In the genomic region with DNA sequence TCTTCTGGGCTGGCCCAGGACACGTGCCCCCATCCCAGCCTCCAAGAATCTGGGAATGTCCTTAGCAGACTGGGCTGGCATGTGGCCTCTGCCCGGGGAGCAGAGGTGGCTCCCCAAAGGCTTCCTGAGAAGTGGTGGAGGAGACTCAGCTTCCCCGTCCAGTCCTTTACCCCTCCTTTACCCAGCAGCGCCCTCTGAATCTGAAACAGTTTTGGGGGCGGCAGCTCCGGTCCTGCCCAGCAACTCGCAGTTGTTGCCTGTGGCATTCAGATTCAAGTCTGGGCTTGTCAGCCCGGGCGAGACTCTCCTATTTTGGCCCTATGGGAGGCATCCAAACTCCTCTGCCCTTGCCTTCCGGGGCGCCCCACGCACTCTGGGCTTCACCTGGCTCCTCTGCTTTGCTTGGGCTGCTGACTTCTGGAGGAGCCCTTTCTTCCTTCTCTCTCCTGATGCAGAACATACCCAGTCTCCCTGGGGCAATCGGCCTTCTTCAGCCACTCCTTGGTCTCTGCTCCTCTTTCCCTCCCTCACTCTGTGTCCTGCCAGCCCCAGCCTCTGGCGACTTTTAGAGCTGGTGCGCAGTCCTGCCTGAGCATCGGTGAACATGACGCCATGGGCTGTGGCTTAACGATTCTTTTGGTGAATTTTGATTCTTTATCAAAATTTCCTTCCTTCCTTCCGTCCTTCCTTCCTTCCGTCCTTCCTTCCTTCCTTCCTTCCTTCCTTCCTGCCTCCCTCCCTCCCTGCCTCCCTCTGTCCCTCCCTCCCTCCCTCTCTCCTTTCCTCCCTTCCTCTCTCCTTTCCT, we compare ENCODE assay signal across 16 cellular contexts. TPM values are rescaled to one million over a fixed set of nuclear protein-coding genes. Genes with fewer than 3 reads are reported as not detected.
DNase-seq lines count a peak whose midpoint lies in the region; ATAC-seq lines count a peak whose summit lies in the region.
"Had no signal": no experiment of that assay in that cellular context is flagged by ENCODE, and none has a peak within 500 bp of the region (broad histone marks: within the 10 kb centered on the region; RNA-seq: fewer than 3 reads in every experiment).

No MANE protein-coding gene starts in this region.

- H3K4me1 Mint-ChIP-seq in activated T-helper 17 cell treated with anti-CD3 and anti-CD28 coated beads, Interleukin-2, amount 50 U/mL, for 72 hours, result peaks cover 18% of the 10 kb centered on the region
- H3K4me1 Mint-ChIP-seq in immature natural killer cell, result peaks cover 77 to 84% of the 10 kb centered on the region in 2 donors
- H3K4me1 Mint-ChIP-seq in stimulated activated naive CD8-positive, alpha-beta T cell treated with anti-CD3 and anti-CD28 coated beads, Interleukin-15, amount 100 ng/mL, for 72 hours, result peaks cover 52% of the 10 kb centered on the region
- H3K4me1 Mint-ChIP-seq in activated CD8-positive, alpha-beta memory T cell treated with anti-CD3 and anti-CD28 coated beads, Interleukin-2, amount 10 ng/mL, durations not matched to agents 7 days and 5 days, result peaks cover 33% of the 10 kb centered on the region

- peak overlapping the region; percentile 68 for H3K27ac Mint-ChIP-seq in activated T-helper 17 cell treated with anti-CD3 and anti-CD28 coated beads, Interleukin-2, amount 50 U/mL, for 72 hours
- H3K27ac Mint-ChIP-seq in immature natural killer cell, result peak overlapping the region; percentile 34 to 88 (median 58)
- peak overlapping the region; percentile 10 to 86 for H3K27ac Mint-ChIP-seq in stimulated activated naive CD8-positive, alpha-beta T cell treated with anti-CD3 and anti-CD28 coated beads, Interleukin-15, amount 100 ng/mL, for 72 hours
- H3K27ac Mint-ChIP-seq in activated CD8-positive, alpha-beta memory T cell treated with anti-CD3 and anti-CD28 coated beads, Interleukin-2, amount 10 ng/mL, durations not matched to agents 7 days and 5 days, result no peak overlapping the region

- H3K36me3 Mint-ChIP-seq in activated T-helper 17 cell treated with anti-CD3 and anti-CD28 coated beads, Interleukin-2, amount 50 U/mL, for 72 hours (ENCODE audit: low read depth), result no peaks in the 10 kb centered on the region
- no peaks in the 10 kb centered on the region for H3K36me3 Mint-ChIP-seq in immature natural killer cell
- H3K36me3 Mint-ChIP-seq in activated CD8-positive, alpha-beta memory T cell treated with anti-CD3 and anti-CD28 coated beads, Interleukin-2, amount 10 ng/mL, durations not matched to agents 7 days and 5 days, result no peaks in the 10 kb centered on the region
- H3K36me3 Mint-ChIP-seq: activated naive CD4-positive, alpha-beta T cell treated with anti-CD3 and anti-CD28 coated beads, Interleukin-2, amount 50 U/mL, for 72 hours had no signal

- H3K9me3 Mint-ChIP-seq in activated T-helper 17 cell treated with anti-CD3 and anti-CD28 coated beads, Interleukin-2, amount 50 U/mL, for 72 hours, result no peaks in the 10 kb centered on the region
- no peaks in the 10 kb centered on the region for H3K9me3 Mint-ChIP-seq in immature natural killer cell
- H3K9me3 Mint-ChIP-seq in stimulated activated naive CD8-positive, alpha-beta T cell treated with anti-CD3 and anti-CD28 coated beads, Interleukin-15, amount 100 ng/mL, for 72 hours, result no peaks in the 10 kb centered on the region
- H3K9me3 Mint-ChIP-seq in activated CD8-positive, alpha-beta memory T cell treated with anti-CD3 and anti-CD28 coated beads, Interleukin-2, amount 10 ng/mL, durations not matched to agents 7 days and 5 days (ENCODE audit: low read depth), result no peaks in the 10 kb centered on the region
- H3K9me3 Mint-ChIP-seq: activated naive CD4-positive, alpha-beta T cell treated with anti-CD3 and anti-CD28 coated beads, Interleukin-2, amount 50 U/mL, for 72 hours had no signal

- CTCF ChIA-PET in activated CD8-positive, alpha-beta memory T cell treated with anti-CD3 and anti-CD28 coated beads, Interleukin-2, amount 10 ng/mL, durations not matched to agents 7 days and 5 days (lab: Charles Lee), result no interaction called here

- DNase-seq in DMS 273 (lab: John Stamatoyannopoulos, UW; ENCODE audit: unreplicated experiment) (peak; percentile 53), DMS 273 treated with DMSO at 0.1 percent for 48 hours (lab: John Stamatoyannopoulos, UW) (no peak), immature natural killer cell (no peak), HT-29 (ENCODE audit: low spot score) (no peak)
- no peak for DNase-seq in stimulated activated naive CD8-positive, alpha-beta T cell treated with anti-CD3 and anti-CD28 coated beads, Interleukin-15, amount 100 ng/mL, for 72 hours
- no peak for DNase-seq in activated CD8-positive, alpha-beta memory T cell treated with anti-CD3 and anti-CD28 coated beads, Interleukin-2, amount 10 ng/mL, durations not matched to agents 7 days and 5 days
- DNase-seq: effector memory CD4-positive, alpha-beta T cell; GDM1; lower lobe of right lung; NCI-H524 treated with DMSO at 0.1 percent for 48 hours; Peyer's patch; T-helper 1 cell had no signal

- H3K4me3 Mint-ChIP-seq in activated T-helper 17 cell treated with anti-CD3 and anti-CD28 coated beads, Interleukin-2, amount 50 U/mL, for 72 hours, result no peak overlapping the region
- H3K4me3 Mint-ChIP-seq in immature natural killer cell, result no peak overlapping the region
- H3K4me3 Mint-ChIP-seq in stimulated activated naive CD8-positive, alpha-beta T cell treated with anti-CD3 and anti-CD28 coated beads, Interleukin-15, amount 100 ng/mL, for 72 hours, result no peak overlapping the region
- H3K4me3 Mint-ChIP-seq in activated CD8-positive, alpha-beta memory T cell treated with anti-CD3 and anti-CD28 coated beads, Interleukin-2, amount 10 ng/mL, durations not matched to agents 7 days and 5 days, result no peak overlapping the region

- no peak for ATAC-seq in activated T-helper 17 cell treated with anti-CD3 and anti-CD28 coated beads, Interleukin-2, amount 50 U/mL, for 72 hours (replicated peaks)
- ATAC-seq in stimulated activated naive CD8-positive, alpha-beta T cell treated with anti-CD3 and anti-CD28 coated beads, Interleukin-15, amount 100 ng/mL, for 72 hours, result no peak
- ATAC-seq in HG03159 (IDR thresholded peaks at IDR 0.05; ENCODE audit: unreplicated experiment), result no peak
- ATAC-seq in activated CD8-positive, alpha-beta memory T cell treated with anti-CD3 and anti-CD28 coated beads, Interleukin-2, amount 10 ng/mL, durations not matched to agents 7 days and 5 days, result no peak
- ATAC-seq: activated CD4-positive, CD25-positive, alpha-beta regulatory T cell treated with anti-CD3 and anti-CD28 coated beads, Interleukin-2, amount 50 U/mL, for 24 hours; activated naive CD4-positive, alpha-beta T cell treated with anti-CD3 and anti-CD28 coated beads, Interleukin-2, amount 50 U/mL, for 72 hours had no signal

- no peaks in the 10 kb centered on the region for H3K27me3 Mint-ChIP-seq in activated T-helper 17 cell treated with anti-CD3 and anti-CD28 coated beads, Interleukin-2, amount 50 U/mL, for 72 hours
- H3K27me3 Mint-ChIP-seq in immature natural killer cell (ENCODE audit: low read depth in 3 of 3), result peaks cover 0 to 22% (median 4%) of the 10 kb centered on the region in 3 donors
- H3K27me3 Mint-ChIP-seq in stimulated activated naive CD8-positive, alpha-beta T cell treated with anti-CD3 and anti-CD28 coated beads, Interleukin-15, amount 100 ng/mL, for 72 hours, result no peaks in the 10 kb centered on the region
- H3K27me3 Mint-ChIP-seq in activated CD8-positive, alpha-beta memory T cell treated with anti-CD3 and anti-CD28 coated beads, Interleukin-2, amount 10 ng/mL, durations not matched to agents 7 days and 5 days, result no peaks in the 10 kb centered on the region

RNA-seq across cellular contexts. Expression of a gene that starts 55.2 kb away (rescaled TPM):
- total RNA-seq in activated T-helper 17 cell treated with anti-CD3 and anti-CD28 coated beads, Interleukin-2, amount 50 U/mL, for 72 hours, result 10 to 100 TPM; 28.5 to 57.5 TPM
- polyA plus RNA-seq in immature natural killer cell, result 1 to 10 TPM in 1 of 3 donors, under 1 TPM in 1, not detected in 1; 0.53 to 1.7 TPM
- total RNA-seq in HT-29 (2014; rRNA removed; shearing (Covaris generic)), result 17.3 and 24.7 TPM in 2 replicates
- total RNA-seq in activated CD8-positive, alpha-beta memory T cell treated with anti-CD3 and anti-CD28 coated beads, Interleukin-2, amount 10 ng/mL, durations not matched to agents 7 days and 5 days, result 10 to 100 TPM; 77.4 to 98.8 TPM
